ENCODE assay signal across 10 cellular contexts in the genomic region with DNA sequence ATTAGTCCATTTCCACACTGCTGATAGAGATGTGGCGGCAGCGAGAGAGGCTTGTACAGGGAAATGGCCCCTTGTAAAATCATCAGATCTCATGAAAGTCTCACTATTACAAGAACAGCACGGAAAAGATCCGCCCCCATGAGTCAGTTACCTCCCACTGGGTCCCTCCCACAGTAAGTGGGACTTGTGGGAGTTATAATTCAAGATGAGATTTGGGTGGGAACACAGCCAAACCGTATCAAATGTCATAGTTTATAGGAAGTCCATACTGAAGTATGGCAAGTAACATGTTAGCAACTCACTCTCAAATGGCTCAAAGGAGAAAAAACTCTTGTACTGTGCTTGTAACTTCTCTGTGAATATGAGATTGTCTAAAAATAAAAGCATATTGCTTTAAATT. TPM values are rescaled to one million over a fixed set of nuclear protein-coding genes. Genes with fewer than 3 reads are reported as not detected.
A peak's percentile ranks its signal among the peaks of the same experiment; 100 is the strongest.
DNase-seq lines count a peak whose midpoint lies in the region; ATAC-seq and TF ChIP-seq lines count a peak whose summit lies in the region.
"Had no signal": no experiment of that assay in that cellular context is flagged by ENCODE, and none has a peak within 500 bp of the region (broad histone marks: within the 10 kb centered on the region; RNA-seq: fewer than 3 reads in every experiment).

No MANE protein-coding gene starts in this region.

- H3K79me2 ChIP-seq in hepatocyte: no peaks in the 10 kb centered on the region

- TF ChIP-seq CTCF in AG10803 (conservative IDR thresholded peaks at IDR 0.05; ENCODE audit: low read length) (no peak), hepatocyte (IDR thresholded peaks at IDR 0.05; ENCODE audit: poor library complexity) (no peak), breast epithelium (IDR thresholded peaks at IDR 0.05) (no peak)

- no peak overlapping the region for H3K4me3 ChIP-seq in AG10803 (ENCODE audit: low read length)
- H3K4me3 ChIP-seq in hepatocyte: no peak overlapping the region
- H3K4me3 ChIP-seq in breast epithelium: no peak overlapping the region

- DNase-seq in AG10803 (ENCODE audit: low read depth) (peak; percentile 9), HT1080 (ENCODE audit: low read depth) (peak; percentile 95), SW480 (ENCODE audit: low spot score) (peak; percentile 5), hepatocyte (ENCODE audit: low spot score) (peak; percentile 18), breast epithelium (ENCODE audit: low spot score in 2 of 2) (no peak), NCI-H1092 treated with DMSO at 0.1 percent for 48 hours (lab: John Stamatoyannopoulos, UW) (no peak)
- DNase-seq: NCI-H446; stimulated activated CD4-positive, alpha-beta T cell treated with anti-CD3 and anti-CD28 coated beads, Interleukin-2, amount 100 ng/mL, for 24 hours had no signal

- H3K27me3 ChIP-seq in hepatocyte (no peaks in the 10 kb centered on the region), breast epithelium (no peaks in the 10 kb centered on the region)

- H3K27ac ChIP-seq in hepatocyte (no peak overlapping the region), breast epithelium (no peak overlapping the region)

- no peak overlapping the region for H2AFZ ChIP-seq in hepatocyte

- no peak overlapping the region for H3K4me2 ChIP-seq in hepatocyte

- no peaks in the 10 kb centered on the region for H4K20me1 ChIP-seq in hepatocyte (ENCODE audit: insufficient read depth, poor library complexity, severe bottlenecking)

- H3K9me3 ChIP-seq in hepatocyte (ENCODE audit: low read depth) (no peaks in the 10 kb centered on the region), breast epithelium (no peaks in the 10 kb centered on the region)

- ATAC-seq in GM19324 (IDR thresholded peaks at IDR 0.05; ENCODE audit: low FRiP score, unreplicated experiment) (no peak), HG03378 (IDR thresholded peaks at IDR 0.05; ENCODE audit: unreplicated experiment) (no peak)

- TF ChIP-seq POLR2A in breast epithelium (IDR thresholded peaks at IDR 0.05): no peak

- intact Hi-C loops in breast epithelium (cut with DNase I; ENCODE audit: low total_unique reads): no loop called here

- WGBS in hepatocyte (ENCODE audit: low lambda C conversion rate, missing lambda C conversion rate): 51% methylated on average over 5 of the region's 5 CpGs

- H3K4me1 ChIP-seq in hepatocyte (ENCODE audit: insufficient read depth) (peaks cover 6% of the 10 kb centered on the region), breast epithelium (no peaks in the 10 kb centered on the region)

- no peaks in the 10 kb centered on the region for H3K9me2 ChIP-seq in hepatocyte (replicated peaks; ENCODE audit: insufficient read depth)

- no peaks in the 10 kb centered on the region for H3K36me3 ChIP-seq in hepatocyte (replicated peaks; ENCODE audit: insufficient read depth, low read depth)
- H3K36me3 ChIP-seq in breast epithelium: peaks cover 5% of the 10 kb centered on the region

RNA-seq across cellular contexts. Expression of gene FARP2, which starts 56.1 kb away (rescaled TPM):
- total RNA-seq in HT1080 (2014; rRNA removed; shearing (Covaris generic)): 29.7 and 33.8 TPM in 2 replicates
- 15.5 and 18.6 TPM in 2 replicates for polyA plus RNA-seq in HT1080 (2015; cell fraction: cytosol; rRNA removed)
- 30.7 and 35.7 TPM in 2 replicates for polyA plus RNA-seq in HT1080 (2015; cell fraction: nucleus; rRNA removed)
- total RNA-seq in hepatocyte (29.1 and 29.3 TPM in 2 replicates), breast epithelium (10 to 100 TPM; 34.4 to 43.3 (median 40.3) TPM)
- 28.4 and 29.6 TPM in 2 replicates for polyA plus RNA-seq in hepatocyte

Comparison
In these comparisons a context has a peak if more than half of its experiments do, and no peak if none do; other contexts are left out.
1. DNase-seq: peak in AG10803 (single experiment), HT1080 (single experiment), SW480 (single experiment) and hepatocyte (single experiment); none in breast epithelium (0 of 2) and NCI-H1092 treated with DMSO at 0.1 percent for 48 hours (single experiment).